16 cellular contexts compared by ENCODE assay signal in the genomic region with DNA sequence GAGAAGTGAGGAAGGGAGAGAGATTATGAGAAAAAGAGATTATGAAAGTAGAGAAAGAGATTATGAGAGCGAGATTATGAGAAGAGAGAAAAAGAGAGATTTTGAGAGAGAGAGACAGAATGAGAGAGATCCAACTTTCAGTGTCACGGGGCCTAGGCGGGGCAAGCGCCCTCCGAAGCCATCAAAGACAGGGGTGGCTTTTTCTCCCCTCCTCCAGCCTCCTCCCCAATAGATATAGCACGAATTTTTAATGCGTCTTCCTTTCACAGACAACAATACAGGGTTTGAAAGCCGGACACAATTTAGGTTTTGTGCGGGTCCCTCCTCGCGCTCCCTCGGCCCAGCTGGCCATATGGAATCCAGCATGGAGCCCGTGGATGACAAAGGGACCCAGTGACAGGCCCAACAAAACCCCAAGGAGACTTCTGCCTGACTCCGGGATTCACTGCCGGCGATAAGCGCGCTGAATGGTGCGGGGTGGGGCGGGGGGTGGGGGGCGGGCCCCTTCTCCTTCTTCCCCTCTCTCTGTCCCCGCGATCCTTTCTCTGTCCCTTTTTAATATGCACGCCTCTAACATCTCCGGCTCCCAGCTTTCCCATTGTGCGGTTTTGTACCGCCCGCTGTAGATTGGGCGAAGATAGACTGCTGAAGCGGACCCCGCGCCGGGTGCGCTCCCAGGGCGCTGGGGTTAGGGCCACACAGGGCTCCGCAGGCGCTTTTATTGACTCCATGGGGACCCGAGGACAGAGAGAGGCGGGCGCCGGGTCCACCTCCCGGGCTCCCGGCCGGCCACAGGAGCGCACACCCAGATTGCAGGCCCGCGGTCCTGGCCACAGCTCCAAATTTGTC. TPM values are rescaled to one million over a fixed set of nuclear protein-coding genes. Genes with fewer than 3 reads are reported as not detected.
DNase-seq lines count a peak whose midpoint lies in the region; ATAC-seq lines count a peak whose summit lies in the region.
"Had no signal": no experiment of that assay in that cellular context is flagged by ENCODE, and none has a peak within 500 bp of the region (broad histone marks: within the 10 kb centered on the region; RNA-seq: fewer than 3 reads in every experiment).

No MANE protein-coding gene starts in this region.

- no peak overlapping the region for H3K4me3 Mint-ChIP-seq in activated CD4-positive, alpha-beta memory T cell treated with anti-CD3 and anti-CD28 coated beads, Interleukin-2, amount 10 ng/mL, durations not matched to agents 7 days and 5 days
- H3K4me3 Mint-ChIP-seq in activated CD4-positive, alpha-beta memory T cell treated with anti-CD3 and anti-CD28 coated beads for 36 hours = no peak overlapping the region
- H3K4me3 Mint-ChIP-seq in activated T-helper 1 cell treated with anti-CD3 and anti-CD28 coated beads, Interleukin-12 subunit alpha, Interleukin-12 subunit beta, Interleukin-2, Interleukin-4 antibody, amounts not matched to agents 30 ng/mL and 10 ng/mL and 1 ng/mL, durations not matched to agents 14 hours and 24 hours and 36 hours = peak overlapping the region; percentile 32

- DNase-seq in activated CD4-positive, alpha-beta memory T cell treated with anti-CD3 and anti-CD28 coated beads, Interleukin-2, amount 10 ng/mL, durations not matched to agents 7 days and 5 days = no peak
- no peak for DNase-seq in activated CD4-positive, alpha-beta memory T cell treated with anti-CD3 and anti-CD28 coated beads for 36 hours
- no peak for DNase-seq in activated T-helper 1 cell treated with anti-CD3 and anti-CD28 coated beads, Interleukin-12 subunit alpha, Interleukin-12 subunit beta, Interleukin-2, Interleukin-4 antibody, amounts not matched to agents 30 ng/mL and 10 ng/mL and 1 ng/mL, durations not matched to agents 14 hours and 24 hours and 36 hours (ENCODE audit: low spot score)
- DNase-seq in hypothalamus (lab: John Stamatoyannopoulos, UW) (peak in 35 of 51 donors; percentile 39 to 92 (median 75)), posterior cingulate gyrus (peak in 9 of 10 donors; percentile 69 to 97 (median 79)), NCI-H1105 (lab: John Stamatoyannopoulos, UW) (no peak)
- DNase-seq: ACHN; central memory CD4-positive, alpha-beta T cell; NCI-H2107; stimulated activated naive CD4-positive, alpha-beta T cell treated with Interleukin-2 at 50 U/mL for 16 hours had no signal

- H3K9me3 Mint-ChIP-seq in activated CD4-positive, alpha-beta memory T cell treated with anti-CD3 and anti-CD28 coated beads, Interleukin-2, amount 10 ng/mL, durations not matched to agents 7 days and 5 days = no peaks in the 10 kb centered on the region
- no peaks in the 10 kb centered on the region for H3K9me3 Mint-ChIP-seq in activated CD4-positive, alpha-beta memory T cell treated with anti-CD3 and anti-CD28 coated beads for 36 hours
- no peaks in the 10 kb centered on the region for H3K9me3 Mint-ChIP-seq in activated T-helper 1 cell treated with anti-CD3 and anti-CD28 coated beads, Interleukin-12 subunit alpha, Interleukin-12 subunit beta, Interleukin-2, Interleukin-4 antibody, amounts not matched to agents 30 ng/mL and 10 ng/mL and 1 ng/mL, durations not matched to agents 14 hours and 24 hours and 36 hours

- peaks cover 10% of the 10 kb centered on the region for H3K36me3 Mint-ChIP-seq in activated CD4-positive, alpha-beta memory T cell treated with anti-CD3 and anti-CD28 coated beads, Interleukin-2, amount 10 ng/mL, durations not matched to agents 7 days and 5 days (ENCODE audit: low read depth)
- H3K36me3 Mint-ChIP-seq in activated CD4-positive, alpha-beta memory T cell treated with anti-CD3 and anti-CD28 coated beads for 36 hours = no peaks in the 10 kb centered on the region
- H3K36me3 Mint-ChIP-seq in activated T-helper 1 cell treated with anti-CD3 and anti-CD28 coated beads, Interleukin-12 subunit alpha, Interleukin-12 subunit beta, Interleukin-2, Interleukin-4 antibody, amounts not matched to agents 30 ng/mL and 10 ng/mL and 1 ng/mL, durations not matched to agents 14 hours and 24 hours and 36 hours (ENCODE audit: low read depth) = peaks cover 7% of the 10 kb centered on the region

- intact Hi-C loops in activated CD4-positive, alpha-beta memory T cell treated with anti-CD3 and anti-CD28 coated beads for 36 hours (cut with micrococcal nuclease) = loop anchor here (1.0 to 10.0 kb wide), 5 partner anchors 9 to 1146 kb away; no protein-coding TSS in a partner anchor
- intact Hi-C loops in activated T-helper 1 cell treated with anti-CD3 and anti-CD28 coated beads, Interleukin-12 subunit alpha, Interleukin-12 subunit beta, Interleukin-2, Interleukin-4 antibody, amounts not matched to agents 30 ng/mL and 10 ng/mL and 1 ng/mL, durations not matched to agents 14 hours and 24 hours and 36 hours (cut with micrococcal nuclease) = no loop called here
- intact Hi-C loops in posterior cingulate gyrus (cut with DNase I) = loop anchor here (10.0 kb wide), 2 partner anchors 204 to 454 kb away; a partner anchor contains a TSS

- ATAC-seq in HG03565 (IDR thresholded peaks at IDR 0.05; ENCODE audit: unreplicated experiment) = no peak
- ATAC-seq in HG02938 (IDR thresholded peaks at IDR 0.05; ENCODE audit: unreplicated experiment) = no peak
- ATAC-seq: GM12878, HCT116 had no signal

- peak overlapping the region; percentile 1 for H3K27ac Mint-ChIP-seq in activated CD4-positive, alpha-beta memory T cell treated with anti-CD3 and anti-CD28 coated beads, Interleukin-2, amount 10 ng/mL, durations not matched to agents 7 days and 5 days
- no peak overlapping the region for H3K27ac Mint-ChIP-seq in activated CD4-positive, alpha-beta memory T cell treated with anti-CD3 and anti-CD28 coated beads for 36 hours
- peak overlapping the region; percentile 89 for H3K27ac Mint-ChIP-seq in activated T-helper 1 cell treated with anti-CD3 and anti-CD28 coated beads, Interleukin-12 subunit alpha, Interleukin-12 subunit beta, Interleukin-2, Interleukin-4 antibody, amounts not matched to agents 30 ng/mL and 10 ng/mL and 1 ng/mL, durations not matched to agents 14 hours and 24 hours and 36 hours

- CTCF ChIA-PET in activated CD4-positive, alpha-beta memory T cell treated with anti-CD3 and anti-CD28 coated beads, Interleukin-2, amount 10 ng/mL, durations not matched to agents 7 days and 5 days (lab: Charles Lee) = interaction anchor here (1.6 to 7.3 kb wide), 3 partner anchors 10 to 272 kb away, joined by 4 to 209 read pairs (median 4); no protein-coding TSS in a partner anchor
- CTCF ChIA-PET in activated CD4-positive, alpha-beta memory T cell treated with anti-CD3 and anti-CD28 coated beads for 36 hours (lab: Charles Lee) = interaction anchor here (0.7 to 9.1 kb wide), 11 partner anchors 9 to 407 kb away, joined by 3 to 319 read pairs (median 7); no protein-coding TSS in a partner anchor

- POLR2A ChIA-PET in activated CD4-positive, alpha-beta memory T cell treated with anti-CD3 and anti-CD28 coated beads, Interleukin-2, amount 10 ng/mL, durations not matched to agents 7 days and 5 days (lab: Charles Lee) = interaction anchor here (1.0 kb wide), 1 partner anchor 273 kb away, joined by 3 read pairs; no protein-coding TSS in a partner anchor
- POLR2A ChIA-PET in activated CD4-positive, alpha-beta memory T cell treated with anti-CD3 and anti-CD28 coated beads for 36 hours (lab: Charles Lee) = no interaction called here

- peaks cover 47% of the 10 kb centered on the region for H3K4me1 Mint-ChIP-seq in activated CD4-positive, alpha-beta memory T cell treated with anti-CD3 and anti-CD28 coated beads, Interleukin-2, amount 10 ng/mL, durations not matched to agents 7 days and 5 days
- H3K4me1 Mint-ChIP-seq in activated CD4-positive, alpha-beta memory T cell treated with anti-CD3 and anti-CD28 coated beads for 36 hours (ENCODE audit: low read depth) = peaks cover 46% of the 10 kb centered on the region
- peaks cover 25% of the 10 kb centered on the region for H3K4me1 Mint-ChIP-seq in activated T-helper 1 cell treated with anti-CD3 and anti-CD28 coated beads, Interleukin-12 subunit alpha, Interleukin-12 subunit beta, Interleukin-2, Interleukin-4 antibody, amounts not matched to agents 30 ng/mL and 10 ng/mL and 1 ng/mL, durations not matched to agents 14 hours and 24 hours and 36 hours (ENCODE audit: low read depth)

- H3K27me3 Mint-ChIP-seq in activated CD4-positive, alpha-beta memory T cell treated with anti-CD3 and anti-CD28 coated beads, Interleukin-2, amount 10 ng/mL, durations not matched to agents 7 days and 5 days = peaks cover 75% of the 10 kb centered on the region
- H3K27me3 Mint-ChIP-seq in activated CD4-positive, alpha-beta memory T cell treated with anti-CD3 and anti-CD28 coated beads for 36 hours = peaks cover 67% of the 10 kb centered on the region
- H3K27me3 Mint-ChIP-seq in activated T-helper 1 cell treated with anti-CD3 and anti-CD28 coated beads, Interleukin-12 subunit alpha, Interleukin-12 subunit beta, Interleukin-2, Interleukin-4 antibody, amounts not matched to agents 30 ng/mL and 10 ng/mL and 1 ng/mL, durations not matched to agents 14 hours and 24 hours and 36 hours (ENCODE audit: insufficient read depth) = peaks cover 66% of the 10 kb centered on the region

RNA-seq across cellular contexts. Expression of a gene that starts 5.4 kb away (rescaled TPM):
- not detected for total RNA-seq in activated CD4-positive, alpha-beta memory T cell treated with anti-CD3 and anti-CD28 coated beads, Interleukin-2, amount 10 ng/mL, durations not matched to agents 7 days and 5 days
- not detected for total RNA-seq in activated CD4-positive, alpha-beta memory T cell treated with anti-CD3 and anti-CD28 coated beads for 36 hours
- not detected in 2 replicates for total RNA-seq in activated T-helper 1 cell treated with anti-CD3 and anti-CD28 coated beads, Interleukin-12 subunit alpha, Interleukin-12 subunit beta, Interleukin-2, Interleukin-4 antibody, amounts not matched to agents 30 ng/mL and 10 ng/mL and 1 ng/mL, durations not matched to agents 14 hours and 24 hours and 36 hours
- total RNA-seq: GM12878, kidney epithelial cell, mononuclear cell had no signal

Comparison
In these comparisons a context has a peak if more than half of its experiments do, and no peak if none do; other contexts are left out.
1. DNase-seq: peak in hypothalamus (35 of 51) and posterior cingulate gyrus (9 of 10); none in activated CD4-positive, alpha-beta memory T cell treated with anti-CD3 and anti-CD28 coated beads, Interleukin-2, amount 10 ng/mL, durations not matched to agents 7 days and 5 days (single experiment), activated CD4-positive, alpha-beta memory T cell treated with anti-CD3 and anti-CD28 coated beads for 36 hours (single experiment), activated T-helper 1 cell treated with anti-CD3 and anti-CD28 coated beads, Interleukin-12 subunit alpha, Interleukin-12 subunit beta, Interleukin-2, Interleukin-4 antibody, amounts not matched to agents 30 ng/mL and 10 ng/mL and 1 ng/mL, durations not matched to agents 14 hours and 24 hours and 36 hours (single experiment) and NCI-H1105 (single experiment).